Comparison of ENCODE assay signal across 1 cellular context in the genomic region with DNA sequence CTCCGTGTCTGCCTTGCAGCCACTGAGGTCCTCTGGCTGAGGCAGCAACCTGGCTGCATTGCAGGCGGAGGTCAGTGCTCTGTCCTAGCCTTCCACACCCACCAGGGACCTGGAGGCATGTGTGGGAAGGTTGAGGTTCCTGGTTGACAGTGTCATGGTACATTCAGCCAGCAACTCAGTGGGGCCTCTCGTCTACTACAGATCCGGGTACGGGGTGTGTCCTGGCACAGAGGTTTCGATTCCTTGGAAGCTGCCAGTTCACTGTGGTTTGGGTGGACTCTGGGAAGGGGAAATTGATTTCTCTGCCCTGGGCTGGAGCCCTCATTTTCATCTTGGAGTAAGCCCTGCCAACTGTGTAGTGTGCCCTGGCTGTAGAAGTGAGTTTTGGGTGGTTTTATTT.
TF ChIP-seq lines count a peak whose summit lies in the region.

No MANE protein-coding gene starts in this region.

TF ChIP-seq in HepG2, 621 proteins besides CTCF, POLR2A, EP300 and RAD21 (continued from another document):
- TF ChIP-seq, protein P1, sequence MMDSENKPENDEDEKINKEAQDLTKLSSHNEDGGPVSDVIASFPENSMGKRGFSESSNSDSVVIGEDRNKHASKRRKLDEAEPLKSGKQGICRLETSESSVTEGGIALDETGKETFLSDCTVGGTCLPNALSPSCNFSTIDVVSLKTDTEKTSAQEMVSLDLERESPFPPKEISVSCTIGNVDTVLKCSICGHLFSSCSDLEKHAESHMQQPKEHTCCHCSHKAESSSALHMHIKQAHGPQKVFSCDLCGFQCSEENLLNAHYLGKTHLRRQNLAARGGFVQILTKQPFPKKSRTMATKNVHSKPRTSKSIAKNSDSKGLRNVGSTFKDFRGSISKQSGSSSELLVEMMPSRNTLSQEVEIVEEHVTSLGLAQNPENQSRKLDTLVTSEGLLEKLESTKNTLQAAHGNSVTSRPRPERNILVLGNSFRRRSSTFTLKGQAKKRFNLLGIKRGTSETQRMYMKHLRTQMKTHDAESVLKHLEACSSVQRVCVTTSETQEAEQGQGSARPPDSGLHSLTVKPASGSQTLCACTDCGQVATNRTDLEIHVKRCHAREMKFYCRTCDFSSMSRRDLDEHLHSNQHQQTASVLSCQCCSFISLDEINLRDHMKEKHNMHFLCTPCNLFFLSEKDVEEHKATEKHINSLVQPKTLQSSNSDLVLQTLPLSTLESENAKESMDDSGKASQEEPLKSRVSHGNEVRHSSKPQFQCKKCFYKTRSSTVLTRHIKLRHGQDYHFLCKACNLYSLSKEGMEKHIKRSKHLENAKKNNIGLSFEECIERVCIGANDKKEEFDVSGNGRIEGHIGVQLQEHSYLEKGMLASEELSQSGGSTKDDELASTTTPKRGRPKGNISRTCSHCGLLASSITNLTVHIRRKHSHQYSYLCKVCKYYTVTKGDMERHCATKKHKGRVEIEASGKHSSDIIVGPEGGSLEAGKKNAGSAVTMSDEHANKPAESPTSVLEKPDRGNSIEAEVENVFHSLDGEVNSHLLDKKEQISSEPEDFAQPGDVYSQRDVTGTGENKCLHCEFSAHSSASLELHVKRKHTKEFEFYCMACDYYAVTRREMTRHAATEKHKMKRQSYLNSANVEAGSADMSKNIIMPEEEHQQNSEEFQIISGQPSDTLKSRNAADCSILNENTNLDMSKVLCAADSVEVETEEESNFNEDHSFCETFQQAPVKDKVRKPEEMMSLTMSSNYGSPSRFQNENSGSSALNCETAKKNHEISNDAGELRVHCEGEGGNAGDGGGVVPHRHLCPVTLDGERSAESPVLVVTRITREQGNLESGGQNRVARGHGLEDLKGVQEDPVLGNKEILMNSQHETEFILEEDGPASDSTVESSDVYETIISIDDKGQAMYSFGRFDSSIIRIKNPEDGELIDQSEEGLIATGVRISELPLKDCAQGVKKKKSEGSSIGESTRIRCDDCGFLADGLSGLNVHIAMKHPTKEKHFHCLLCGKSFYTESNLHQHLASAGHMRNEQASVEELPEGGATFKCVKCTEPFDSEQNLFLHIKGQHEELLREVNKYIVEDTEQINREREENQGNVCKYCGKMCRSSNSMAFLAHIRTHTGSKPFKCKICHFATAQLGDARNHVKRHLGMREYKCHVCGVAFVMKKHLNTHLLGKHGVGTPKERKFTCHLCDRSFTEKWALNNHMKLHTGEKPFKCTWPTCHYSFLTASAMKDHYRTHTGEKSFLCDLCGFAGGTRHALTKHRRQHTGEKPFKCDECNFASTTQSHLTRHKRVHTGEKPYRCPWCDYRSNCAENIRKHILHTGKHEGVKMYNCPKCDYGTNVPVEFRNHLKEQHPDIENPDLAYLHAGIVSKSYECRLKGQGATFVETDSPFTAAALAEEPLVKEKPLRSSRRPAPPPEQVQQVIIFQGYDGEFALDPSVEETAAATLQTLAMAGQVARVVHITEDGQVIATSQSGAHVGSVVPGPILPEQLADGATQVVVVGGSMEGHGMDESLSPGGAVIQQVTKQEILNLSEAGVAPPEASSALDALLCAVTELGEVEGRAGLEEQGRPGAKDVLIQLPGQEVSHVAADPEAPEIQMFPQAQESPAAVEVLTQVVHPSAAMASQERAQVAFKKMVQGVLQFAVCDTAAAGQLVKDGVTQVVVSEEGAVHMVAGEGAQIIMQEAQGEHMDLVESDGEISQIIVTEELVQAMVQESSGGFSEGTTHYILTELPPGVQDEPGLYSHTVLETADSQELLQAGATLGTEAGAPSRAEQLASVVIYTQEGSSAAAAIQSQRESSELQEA (CRISPR knock-in tag; IDR thresholded peaks at IDR 0.05; ENCODE audit: not compliant biosample characterization) = no peak
- TF ChIP-seq, protein P2, sequence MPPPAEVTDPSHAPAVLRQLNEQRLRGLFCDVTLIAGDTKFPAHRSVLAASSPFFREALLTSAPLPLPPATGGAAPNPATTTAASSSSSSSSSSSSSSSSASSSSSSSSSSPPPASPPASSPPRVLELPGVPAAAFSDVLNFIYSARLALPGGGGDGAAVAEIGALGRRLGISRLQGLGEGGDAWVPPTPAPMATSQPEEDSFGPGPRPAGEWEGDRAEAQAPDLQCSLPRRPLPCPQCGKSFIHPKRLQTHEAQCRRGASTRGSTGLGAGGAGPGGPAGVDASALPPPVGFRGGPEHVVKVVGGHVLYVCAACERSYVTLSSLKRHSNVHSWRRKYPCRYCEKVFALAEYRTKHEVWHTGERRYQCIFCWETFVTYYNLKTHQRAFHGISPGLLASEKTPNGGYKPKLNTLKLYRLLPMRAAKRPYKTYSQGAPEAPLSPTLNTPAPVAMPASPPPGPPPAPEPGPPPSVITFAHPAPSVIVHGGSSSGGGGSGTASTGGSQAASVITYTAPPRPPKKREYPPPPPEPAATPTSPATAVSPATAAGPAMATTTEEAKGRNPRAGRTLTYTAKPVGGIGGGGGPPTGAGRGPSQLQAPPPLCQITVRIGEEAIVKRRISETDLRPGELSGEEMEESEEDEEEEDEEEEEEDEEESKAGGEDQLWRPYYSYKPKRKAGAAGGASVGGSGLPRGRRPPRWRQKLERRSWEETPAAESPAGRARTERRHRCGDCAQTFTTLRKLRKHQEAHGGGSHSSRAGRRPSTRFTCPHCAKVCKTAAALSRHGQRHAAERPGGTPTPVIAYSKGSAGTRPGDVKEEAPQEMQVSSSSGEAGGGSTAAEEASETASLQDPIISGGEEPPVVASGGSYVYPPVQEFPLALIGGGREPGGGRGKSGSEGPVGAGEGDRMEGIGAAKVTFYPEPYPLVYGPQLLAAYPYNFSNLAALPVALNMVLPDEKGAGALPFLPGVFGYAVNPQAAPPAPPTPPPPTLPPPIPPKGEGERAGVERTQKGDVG (CRISPR knock-in tag; IDR thresholded peaks at IDR 0.05; ENCODE audit: borderline replicate concordance) = no peak
- TF ChIP-seq TOPORS (CRISPR knock-in tag; IDR thresholded peaks at IDR 0.05) = no peak
- TF ChIP-seq ZBTB8A (CRISPR knock-in tag; IDR thresholded peaks at IDR 0.05; ENCODE audit: borderline replicate concordance, low read depth) = no peak
- no peak for TF ChIP-seq DR1 (CRISPR knock-in tag; IDR thresholded peaks at IDR 0.05)
- TF ChIP-seq FOXC1 (CRISPR knock-in tag; IDR thresholded peaks at IDR 0.05; ENCODE audit: borderline replicate concordance) = no peak
- TF ChIP-seq ZNF546 (CRISPR knock-in tag; conservative IDR thresholded peaks at IDR 0.05) = no peak
- no peak for TF ChIP-seq NR2F6 (IDR thresholded peaks at IDR 0.05)
- no peak for TF ChIP-seq NR2F6 (CRISPR knock-in tag; IDR thresholded peaks at IDR 0.05)
- TF ChIP-seq TRIM24 (CRISPR knock-in tag; IDR thresholded peaks at IDR 0.05) = no peak
- TF ChIP-seq ZNF670 (CRISPR knock-in tag; IDR thresholded peaks at IDR 0.05; ENCODE audit: borderline replicate concordance) = no peak
- no peak for TF ChIP-seq HHEX (CRISPR knock-in tag; IDR thresholded peaks at IDR 0.05)
- TF ChIP-seq, protein P3, sequence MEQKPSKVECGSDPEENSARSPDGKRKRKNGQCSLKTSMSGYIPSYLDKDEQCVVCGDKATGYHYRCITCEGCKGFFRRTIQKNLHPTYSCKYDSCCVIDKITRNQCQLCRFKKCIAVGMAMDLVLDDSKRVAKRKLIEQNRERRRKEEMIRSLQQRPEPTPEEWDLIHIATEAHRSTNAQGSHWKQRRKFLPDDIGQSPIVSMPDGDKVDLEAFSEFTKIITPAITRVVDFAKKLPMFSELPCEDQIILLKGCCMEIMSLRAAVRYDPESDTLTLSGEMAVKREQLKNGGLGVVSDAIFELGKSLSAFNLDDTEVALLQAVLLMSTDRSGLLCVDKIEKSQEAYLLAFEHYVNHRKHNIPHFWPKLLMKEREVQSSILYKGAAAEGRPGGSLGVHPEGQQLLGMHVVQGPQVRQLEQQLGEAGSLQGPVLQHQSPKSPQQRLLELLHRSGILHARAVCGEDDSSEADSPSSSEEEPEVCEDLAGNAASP (CRISPR knock-in tag; IDR thresholded peaks at IDR 0.05; ENCODE audit: borderline replicate concordance) = no peak
- TF ChIP-seq ZNF335 (CRISPR knock-in tag; IDR thresholded peaks at IDR 0.05) = no peak
- no peak for TF ChIP-seq SNAPC4 (CRISPR knock-in tag; IDR thresholded peaks at IDR 0.05)
- no peak for TF ChIP-seq ZFP37 (CRISPR knock-in tag; IDR thresholded peaks at IDR 0.05; ENCODE audit: borderline replicate concordance)
